Comparison of ENCODE assay signal across 1 cellular context in the genomic region with DNA sequence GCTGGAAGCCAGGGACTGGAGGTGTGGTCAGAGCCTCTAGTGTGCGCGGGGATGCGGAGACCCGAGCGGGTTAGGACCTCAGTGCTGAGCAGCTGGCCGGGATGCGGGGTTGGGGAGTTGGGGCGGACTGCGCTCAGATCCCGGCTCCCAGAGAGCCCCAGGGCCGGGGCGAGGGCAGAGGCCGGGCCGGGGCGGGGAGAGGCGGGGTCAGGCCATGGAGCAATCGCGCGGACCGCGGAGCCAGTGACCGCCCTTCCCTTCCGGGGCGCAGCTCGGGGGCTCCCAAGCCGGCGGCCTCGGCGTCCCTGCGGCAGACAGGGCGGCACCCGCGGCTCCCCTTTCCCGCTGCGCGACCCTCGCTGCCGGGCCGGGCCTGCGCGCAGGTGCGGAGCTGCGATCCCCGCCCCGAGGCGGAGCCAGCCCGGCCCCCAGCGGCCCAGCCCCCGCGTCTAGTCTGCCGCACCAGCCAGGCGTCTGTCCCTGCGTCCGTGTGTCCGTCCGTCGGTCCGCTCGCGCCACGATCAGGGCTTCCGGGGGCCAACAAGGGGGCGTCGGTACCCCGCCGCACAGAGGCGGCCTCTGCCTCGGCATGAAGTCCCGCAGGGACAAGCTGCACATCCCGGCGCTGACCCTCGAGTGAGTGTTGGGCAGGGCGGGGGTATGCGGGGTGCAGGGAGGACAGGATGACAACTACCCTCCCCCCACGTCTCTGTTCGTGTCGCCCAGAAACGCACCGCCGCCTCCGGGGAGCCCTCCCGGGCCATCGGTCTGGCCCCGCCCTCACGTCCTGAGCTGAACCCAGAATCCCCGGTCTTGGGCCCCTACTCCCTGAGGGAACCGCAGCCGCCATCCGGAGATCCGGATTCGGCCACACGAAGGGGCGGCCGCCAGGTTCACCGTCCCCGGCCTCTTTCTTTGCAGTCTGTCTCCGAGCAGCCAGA.
A peak's percentile ranks its signal among the peaks of the same experiment; 100 is the strongest.
TF ChIP-seq lines count a peak whose summit lies in the region.

No MANE protein-coding gene starts in this region.

TF ChIP-seq in K562, 482 proteins besides CTCF, POLR2A, EP300 and RAD21 (continued from another document and continues in another):
- TF ChIP-seq, protein P1, sequence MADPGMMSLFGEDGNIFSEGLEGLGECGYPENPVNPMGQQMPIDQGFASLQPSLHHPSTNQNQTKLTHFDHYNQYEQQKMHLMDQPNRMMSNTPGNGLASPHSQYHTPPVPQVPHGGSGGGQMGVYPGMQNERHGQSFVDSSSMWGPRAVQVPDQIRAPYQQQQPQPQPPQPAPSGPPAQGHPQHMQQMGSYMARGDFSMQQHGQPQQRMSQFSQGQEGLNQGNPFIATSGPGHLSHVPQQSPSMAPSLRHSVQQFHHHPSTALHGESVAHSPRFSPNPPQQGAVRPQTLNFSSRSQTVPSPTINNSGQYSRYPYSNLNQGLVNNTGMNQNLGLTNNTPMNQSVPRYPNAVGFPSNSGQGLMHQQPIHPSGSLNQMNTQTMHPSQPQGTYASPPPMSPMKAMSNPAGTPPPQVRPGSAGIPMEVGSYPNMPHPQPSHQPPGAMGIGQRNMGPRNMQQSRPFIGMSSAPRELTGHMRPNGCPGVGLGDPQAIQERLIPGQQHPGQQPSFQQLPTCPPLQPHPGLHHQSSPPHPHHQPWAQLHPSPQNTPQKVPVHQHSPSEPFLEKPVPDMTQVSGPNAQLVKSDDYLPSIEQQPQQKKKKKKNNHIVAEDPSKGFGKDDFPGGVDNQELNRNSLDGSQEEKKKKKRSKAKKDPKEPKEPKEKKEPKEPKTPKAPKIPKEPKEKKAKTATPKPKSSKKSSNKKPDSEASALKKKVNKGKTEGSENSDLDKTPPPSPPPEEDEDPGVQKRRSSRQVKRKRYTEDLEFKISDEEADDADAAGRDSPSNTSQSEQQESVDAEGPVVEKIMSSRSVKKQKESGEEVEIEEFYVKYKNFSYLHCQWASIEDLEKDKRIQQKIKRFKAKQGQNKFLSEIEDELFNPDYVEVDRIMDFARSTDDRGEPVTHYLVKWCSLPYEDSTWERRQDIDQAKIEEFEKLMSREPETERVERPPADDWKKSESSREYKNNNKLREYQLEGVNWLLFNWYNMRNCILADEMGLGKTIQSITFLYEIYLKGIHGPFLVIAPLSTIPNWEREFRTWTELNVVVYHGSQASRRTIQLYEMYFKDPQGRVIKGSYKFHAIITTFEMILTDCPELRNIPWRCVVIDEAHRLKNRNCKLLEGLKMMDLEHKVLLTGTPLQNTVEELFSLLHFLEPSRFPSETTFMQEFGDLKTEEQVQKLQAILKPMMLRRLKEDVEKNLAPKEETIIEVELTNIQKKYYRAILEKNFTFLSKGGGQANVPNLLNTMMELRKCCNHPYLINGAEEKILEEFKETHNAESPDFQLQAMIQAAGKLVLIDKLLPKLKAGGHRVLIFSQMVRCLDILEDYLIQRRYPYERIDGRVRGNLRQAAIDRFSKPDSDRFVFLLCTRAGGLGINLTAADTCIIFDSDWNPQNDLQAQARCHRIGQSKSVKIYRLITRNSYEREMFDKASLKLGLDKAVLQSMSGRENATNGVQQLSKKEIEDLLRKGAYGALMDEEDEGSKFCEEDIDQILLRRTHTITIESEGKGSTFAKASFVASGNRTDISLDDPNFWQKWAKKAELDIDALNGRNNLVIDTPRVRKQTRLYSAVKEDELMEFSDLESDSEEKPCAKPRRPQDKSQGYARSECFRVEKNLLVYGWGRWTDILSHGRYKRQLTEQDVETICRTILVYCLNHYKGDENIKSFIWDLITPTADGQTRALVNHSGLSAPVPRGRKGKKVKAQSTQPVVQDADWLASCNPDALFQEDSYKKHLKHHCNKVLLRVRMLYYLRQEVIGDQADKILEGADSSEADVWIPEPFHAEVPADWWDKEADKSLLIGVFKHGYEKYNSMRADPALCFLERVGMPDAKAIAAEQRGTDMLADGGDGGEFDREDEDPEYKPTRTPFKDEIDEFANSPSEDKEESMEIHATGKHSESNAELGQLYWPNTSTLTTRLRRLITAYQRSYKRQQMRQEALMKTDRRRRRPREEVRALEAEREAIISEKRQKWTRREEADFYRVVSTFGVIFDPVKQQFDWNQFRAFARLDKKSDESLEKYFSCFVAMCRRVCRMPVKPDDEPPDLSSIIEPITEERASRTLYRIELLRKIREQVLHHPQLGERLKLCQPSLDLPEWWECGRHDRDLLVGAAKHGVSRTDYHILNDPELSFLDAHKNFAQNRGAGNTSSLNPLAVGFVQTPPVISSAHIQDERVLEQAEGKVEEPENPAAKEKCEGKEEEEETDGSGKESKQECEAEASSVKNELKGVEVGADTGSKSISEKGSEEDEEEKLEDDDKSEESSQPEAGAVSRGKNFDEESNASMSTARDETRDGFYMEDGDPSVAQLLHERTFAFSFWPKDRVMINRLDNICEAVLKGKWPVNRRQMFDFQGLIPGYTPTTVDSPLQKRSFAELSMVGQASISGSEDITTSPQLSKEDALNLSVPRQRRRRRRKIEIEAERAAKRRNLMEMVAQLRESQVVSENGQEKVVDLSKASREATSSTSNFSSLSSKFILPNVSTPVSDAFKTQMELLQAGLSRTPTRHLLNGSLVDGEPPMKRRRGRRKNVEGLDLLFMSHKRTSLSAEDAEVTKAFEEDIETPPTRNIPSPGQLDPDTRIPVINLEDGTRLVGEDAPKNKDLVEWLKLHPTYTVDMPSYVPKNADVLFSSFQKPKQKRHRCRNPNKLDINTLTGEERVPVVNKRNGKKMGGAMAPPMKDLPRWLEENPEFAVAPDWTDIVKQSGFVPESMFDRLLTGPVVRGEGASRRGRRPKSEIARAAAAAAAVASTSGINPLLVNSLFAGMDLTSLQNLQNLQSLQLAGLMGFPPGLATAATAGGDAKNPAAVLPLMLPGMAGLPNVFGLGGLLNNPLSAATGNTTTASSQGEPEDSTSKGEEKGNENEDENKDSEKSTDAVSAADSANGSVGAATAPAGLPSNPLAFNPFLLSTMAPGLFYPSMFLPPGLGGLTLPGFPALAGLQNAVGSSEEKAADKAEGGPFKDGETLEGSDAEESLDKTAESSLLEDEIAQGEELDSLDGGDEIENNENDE (IDR thresholded peaks at IDR 0.05; ENCODE audit: low read depth, low read length): no peak
- TF ChIP-seq KHSRP (IDR thresholded peaks at IDR 0.05): no peak
- no peak for TF ChIP-seq STAT5A (IDR thresholded peaks at IDR 0.05; ENCODE audit: borderline replicate concordance, low read length)
- TF ChIP-seq, protein P2, sequence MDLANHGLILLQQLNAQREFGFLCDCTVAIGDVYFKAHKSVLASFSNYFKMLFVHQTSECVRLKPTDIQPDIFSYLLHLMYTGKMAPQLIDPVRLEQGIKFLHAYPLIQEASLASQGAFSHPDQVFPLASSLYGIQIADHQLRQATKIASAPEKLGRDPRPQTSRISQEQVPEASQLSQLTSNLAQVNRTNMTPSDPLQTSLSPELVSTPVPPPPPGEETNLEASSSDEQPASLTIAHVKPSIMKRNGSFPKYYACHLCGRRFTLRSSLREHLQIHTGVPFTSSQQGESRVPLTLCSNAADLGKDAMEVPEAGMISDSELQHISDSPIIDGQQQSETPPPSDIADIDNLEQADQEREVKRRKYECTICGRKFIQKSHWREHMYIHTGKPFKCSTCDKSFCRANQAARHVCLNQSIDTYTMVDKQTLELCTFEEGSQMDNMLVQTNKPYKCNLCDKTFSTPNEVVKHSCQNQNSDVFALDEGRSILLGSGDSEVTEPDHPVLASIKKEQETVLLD (IDR thresholded peaks at IDR 0.05): no peak
- no peak for TF ChIP-seq ILF3 (IDR thresholded peaks at IDR 0.05; ENCODE audit: borderline replicate concordance)
- no peak for TF ChIP-seq MYC (IDR thresholded peaks at IDR 0.05; ENCODE audit: low read depth, low read length)
- TF ChIP-seq MYC (CRISPR knock-in tag; IDR thresholded peaks at IDR 0.05; ENCODE audit: borderline replicate concordance, low read depth): no peak
- TF ChIP-seq SAFB2 (IDR thresholded peaks at IDR 0.05; ENCODE audit: borderline replicate concordance, low read depth, low read length, severe bottlenecking): no peak
- no peak for TF ChIP-seq C11orf30 (IDR thresholded peaks at IDR 0.05; ENCODE audit: low read depth)
- TF ChIP-seq ZNF174 (CRISPR knock-in tag; IDR thresholded peaks at IDR 0.05): no peak
- no peak for TF ChIP-seq CBX2 (IDR thresholded peaks at IDR 0.05; ENCODE audit: insufficient read depth, low read length, poor library complexity, severe bottlenecking)
- no peak for TF ChIP-seq TAF9B (IDR thresholded peaks at IDR 0.05; ENCODE audit: partially characterized antibody)
- TF ChIP-seq, protein P3, sequence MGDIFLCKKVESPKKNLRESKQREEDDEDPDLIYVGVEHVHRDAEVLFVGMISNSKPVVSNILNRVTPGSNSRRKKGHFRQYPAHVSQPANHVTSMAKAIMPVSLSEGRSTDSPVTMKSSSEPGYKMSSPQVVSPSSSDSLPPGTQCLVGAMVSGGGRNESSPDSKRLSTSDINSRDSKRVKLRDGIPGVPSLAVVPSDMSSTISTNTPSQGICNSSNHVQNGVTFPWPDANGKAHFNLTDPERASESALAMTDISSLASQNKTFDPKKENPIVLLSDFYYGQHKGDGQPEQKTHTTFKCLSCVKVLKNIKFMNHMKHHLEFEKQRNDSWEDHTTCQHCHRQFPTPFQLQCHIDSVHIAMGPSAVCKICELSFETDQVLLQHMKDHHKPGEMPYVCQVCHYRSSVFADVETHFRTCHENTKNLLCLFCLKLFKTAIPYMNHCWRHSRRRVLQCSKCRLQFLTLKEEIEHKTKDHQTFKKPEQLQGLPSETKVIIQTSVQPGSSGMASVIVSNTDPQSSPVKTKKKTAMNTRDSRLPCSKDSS (IDR thresholded peaks at IDR 0.05; ENCODE audit: low read depth, partially characterized antibody): no peak
- no peak for TF ChIP-seq NFE2L1 (tag; IDR thresholded peaks at IDR 0.05; ENCODE audit: borderline replicate concordance, low read depth)
- no peak for TF ChIP-seq CBX3 (IDR thresholded peaks at IDR 0.05; ENCODE audit: borderline replicate concordance in 1 of 2, low read length in 2 of 2)
- no peak for TF ChIP-seq FOSL1 (tag; conservative IDR thresholded peaks at IDR 0.05)
- TF ChIP-seq, protein P4, sequence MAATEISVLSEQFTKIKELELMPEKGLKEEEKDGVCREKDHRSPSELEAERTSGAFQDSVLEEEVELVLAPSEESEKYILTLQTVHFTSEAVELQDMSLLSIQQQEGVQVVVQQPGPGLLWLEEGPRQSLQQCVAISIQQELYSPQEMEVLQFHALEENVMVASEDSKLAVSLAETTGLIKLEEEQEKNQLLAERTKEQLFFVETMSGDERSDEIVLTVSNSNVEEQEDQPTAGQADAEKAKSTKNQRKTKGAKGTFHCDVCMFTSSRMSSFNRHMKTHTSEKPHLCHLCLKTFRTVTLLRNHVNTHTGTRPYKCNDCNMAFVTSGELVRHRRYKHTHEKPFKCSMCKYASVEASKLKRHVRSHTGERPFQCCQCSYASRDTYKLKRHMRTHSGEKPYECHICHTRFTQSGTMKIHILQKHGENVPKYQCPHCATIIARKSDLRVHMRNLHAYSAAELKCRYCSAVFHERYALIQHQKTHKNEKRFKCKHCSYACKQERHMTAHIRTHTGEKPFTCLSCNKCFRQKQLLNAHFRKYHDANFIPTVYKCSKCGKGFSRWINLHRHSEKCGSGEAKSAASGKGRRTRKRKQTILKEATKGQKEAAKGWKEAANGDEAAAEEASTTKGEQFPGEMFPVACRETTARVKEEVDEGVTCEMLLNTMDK (IDR thresholded peaks at IDR 0.05; ENCODE audit: borderline replicate concordance, insufficient read depth, low read depth, low read length, poor library complexity, severe bottlenecking): no peak
- peak; percentile 9 for TF ChIP-seq MEIS2 (IDR thresholded peaks at IDR 0.05; ENCODE audit: partially characterized antibody)
- TF ChIP-seq BCL6 (CRISPR knock-in tag; IDR thresholded peaks at IDR 0.05): no peak
- no peak for TF ChIP-seq TARDBP (IDR thresholded peaks at IDR 0.05)
- no peak for TF ChIP-seq SMARCA4 (IDR thresholded peaks at IDR 0.05)
- no peak for TF ChIP-seq HOXB6 (CRISPR knock-in tag; IDR thresholded peaks at IDR 0.05; ENCODE audit: borderline replicate concordance)
- no peak for TF ChIP-seq ZNF23 (CRISPR knock-in tag; IDR thresholded peaks at IDR 0.05)
- TF ChIP-seq, protein P5, sequence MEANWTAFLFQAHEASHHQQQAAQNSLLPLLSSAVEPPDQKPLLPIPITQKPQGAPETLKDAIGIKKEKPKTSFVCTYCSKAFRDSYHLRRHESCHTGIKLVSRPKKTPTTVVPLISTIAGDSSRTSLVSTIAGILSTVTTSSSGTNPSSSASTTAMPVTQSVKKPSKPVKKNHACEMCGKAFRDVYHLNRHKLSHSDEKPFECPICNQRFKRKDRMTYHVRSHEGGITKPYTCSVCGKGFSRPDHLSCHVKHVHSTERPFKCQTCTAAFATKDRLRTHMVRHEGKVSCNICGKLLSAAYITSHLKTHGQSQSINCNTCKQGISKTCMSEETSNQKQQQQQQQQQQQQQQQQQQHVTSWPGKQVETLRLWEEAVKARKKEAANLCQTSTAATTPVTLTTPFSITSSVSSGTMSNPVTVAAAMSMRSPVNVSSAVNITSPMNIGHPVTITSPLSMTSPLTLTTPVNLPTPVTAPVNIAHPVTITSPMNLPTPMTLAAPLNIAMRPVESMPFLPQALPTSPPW (CRISPR knock-in tag; IDR thresholded peaks at IDR 0.05): peak; percentile 67
- TF ChIP-seq, protein P6, sequence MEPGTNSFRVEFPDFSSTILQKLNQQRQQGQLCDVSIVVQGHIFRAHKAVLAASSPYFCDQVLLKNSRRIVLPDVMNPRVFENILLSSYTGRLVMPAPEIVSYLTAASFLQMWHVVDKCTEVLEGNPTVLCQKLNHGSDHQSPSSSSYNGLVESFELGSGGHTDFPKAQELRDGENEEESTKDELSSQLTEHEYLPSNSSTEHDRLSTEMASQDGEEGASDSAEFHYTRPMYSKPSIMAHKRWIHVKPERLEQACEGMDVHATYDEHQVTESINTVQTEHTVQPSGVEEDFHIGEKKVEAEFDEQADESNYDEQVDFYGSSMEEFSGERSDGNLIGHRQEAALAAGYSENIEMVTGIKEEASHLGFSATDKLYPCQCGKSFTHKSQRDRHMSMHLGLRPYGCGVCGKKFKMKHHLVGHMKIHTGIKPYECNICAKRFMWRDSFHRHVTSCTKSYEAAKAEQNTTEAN (CRISPR knock-in tag; IDR thresholded peaks at IDR 0.05): no peak
- TF ChIP-seq CHCHD3 (CRISPR knock-in tag; IDR thresholded peaks at IDR 0.05): no peak
- 0 out of 2 replicates have a peak, but pooled peaks have one; percentile 31 for TF ChIP-seq SP1 (CRISPR knock-in tag; IDR thresholded peaks at IDR 0.05)
- no peak for TF ChIP-seq TCFL5 (CRISPR knock-in tag; conservative IDR thresholded peaks at IDR 0.05)
- TF ChIP-seq, protein P7, sequence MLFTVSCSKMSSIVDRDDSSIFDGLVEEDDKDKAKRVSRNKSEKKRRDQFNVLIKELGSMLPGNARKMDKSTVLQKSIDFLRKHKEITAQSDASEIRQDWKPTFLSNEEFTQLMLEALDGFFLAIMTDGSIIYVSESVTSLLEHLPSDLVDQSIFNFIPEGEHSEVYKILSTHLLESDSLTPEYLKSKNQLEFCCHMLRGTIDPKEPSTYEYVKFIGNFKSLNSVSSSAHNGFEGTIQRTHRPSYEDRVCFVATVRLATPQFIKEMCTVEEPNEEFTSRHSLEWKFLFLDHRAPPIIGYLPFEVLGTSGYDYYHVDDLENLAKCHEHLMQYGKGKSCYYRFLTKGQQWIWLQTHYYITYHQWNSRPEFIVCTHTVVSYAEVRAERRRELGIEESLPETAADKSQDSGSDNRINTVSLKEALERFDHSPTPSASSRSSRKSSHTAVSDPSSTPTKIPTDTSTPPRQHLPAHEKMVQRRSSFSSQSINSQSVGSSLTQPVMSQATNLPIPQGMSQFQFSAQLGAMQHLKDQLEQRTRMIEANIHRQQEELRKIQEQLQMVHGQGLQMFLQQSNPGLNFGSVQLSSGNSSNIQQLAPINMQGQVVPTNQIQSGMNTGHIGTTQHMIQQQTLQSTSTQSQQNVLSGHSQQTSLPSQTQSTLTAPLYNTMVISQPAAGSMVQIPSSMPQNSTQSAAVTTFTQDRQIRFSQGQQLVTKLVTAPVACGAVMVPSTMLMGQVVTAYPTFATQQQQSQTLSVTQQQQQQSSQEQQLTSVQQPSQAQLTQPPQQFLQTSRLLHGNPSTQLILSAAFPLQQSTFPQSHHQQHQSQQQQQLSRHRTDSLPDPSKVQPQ (CRISPR knock-in tag; IDR thresholded peaks at IDR 0.05; ENCODE audit: borderline replicate concordance): no peak
- no peak for TF ChIP-seq YBX1 (IDR thresholded peaks at IDR 0.05)
